ENCODE assay signal across 8 cellular contexts in genomic region chr19:1384478-1385110, GRCh38. TPM values are rescaled to one million over a fixed set of nuclear protein-coding genes. Genes with fewer than 3 reads are reported as not detected.
A peak's percentile ranks its signal among the peaks of the same experiment; 100 is the strongest.
DNase-seq lines count a peak whose midpoint lies in the region; ATAC-seq and TF ChIP-seq lines count a peak whose summit lies in the region.

No MANE protein-coding gene starts in this region.

- H3K27me3 ChIP-seq in mucosa of stomach (ENCODE audit: control insufficient read depth, insufficient read depth, low read length), result no peaks in the 10 kb centered on the region

- CTCF ChIA-PET in AG04449 (lab: Yijun Ruan, JAX), result interaction anchor here (1.1 kb wide), 1 partner anchor 106 kb away, joined by 3 read pairs; no protein-coding TSS in a partner anchor

- POLR2A ChIA-PET in AG04449 (lab: Yijun Ruan, JAX), result no interaction called here

- no peaks in the 10 kb centered on the region for H3K9me3 ChIP-seq in mucosa of stomach (ENCODE audit: control insufficient read depth, low read length)

- H3K36me3 ChIP-seq in mucosa of stomach (ENCODE audit: control insufficient read depth, insufficient read depth, low read length), result no peaks in the 10 kb centered on the region

- no peak for TF ChIP-seq POLR2A in GM18505 (IDR thresholded peaks at IDR 0.05; ENCODE audit: borderline replicate concordance, extremely low read depth, insufficient read depth, insufficient read length)

- TF ChIP-seq CTCF in AG04449 (IDR thresholded peaks at IDR 0.05; ENCODE audit: insufficient read depth, low read length, missing control alignments), result no peak

- H3K4me3 ChIP-seq in AG04449 (ENCODE audit: low read depth, low read length) (peak overlapping the region; percentile 92), mucosa of stomach (ENCODE audit: low read length) (peak overlapping the region; percentile 17)
- H3K4me3 ChIP-seq in Jurkat, Clone E6-1 (ENCODE audit: low read length), result peak overlapping the region; percentile 95

- ATAC-seq in GM18505 (IDR thresholded peaks at IDR 0.05; ENCODE audit: unreplicated experiment), result no peak

- H3K4me1 ChIP-seq in mucosa of stomach (ENCODE audit: control insufficient read depth, insufficient read depth, low read length), result peaks cover 11% of the 10 kb centered on the region

- DNase-seq in AG04449 (ENCODE audit: low read depth, low spot score), result no peak
- DNase-seq in Jurkat, Clone E6-1 (ENCODE audit: low read depth, low spot score), result peak; percentile 41
- no peak for DNase-seq in caudate nucleus (lab: John Stamatoyannopoulos, UW)
- DNase-seq in occipital lobe (lab: John Stamatoyannopoulos, UW), result no peak
- DNase-seq in activated effector memory CD4-positive, alpha-beta T cell treated with Interleukin-2 at 50 U/mL for 16 hours, result no peak
- no peak for DNase-seq in NCI-H345 treated with DMSO at 0.1 percent for 48 hours (lab: John Stamatoyannopoulos, UW; ENCODE audit: unreplicated experiment)

- H3K9ac ChIP-seq in mucosa of stomach (ENCODE audit: low read length), result peak overlapping the region; percentile 71

- H3K27ac ChIP-seq in caudate nucleus (ENCODE audit: low read depth, low read length), result peak overlapping the region; percentile 93

RNA-seq across cellular contexts. Expression of gene NDUFS7, which starts 0.9 kb away (rescaled TPM):
- 125 TPM for polyA plus RNA-seq in Jurkat, Clone E6-1 (2012; ENCODE audit: insufficient read depth, insufficient read length)
- total RNA-seq in occipital lobe, result 26.5 TPM

RNA-seq across cellular contexts. Expression of gene GAMT, which starts 16.7 kb away (rescaled TPM):
- polyA plus RNA-seq in Jurkat, Clone E6-1 (2012; ENCODE audit: insufficient read depth, insufficient read length), result 97.7 TPM
- total RNA-seq in occipital lobe, result 16.7 TPM

RNA-seq across cellular contexts. Expression of gene DAZAP1, which starts 22.8 kb away (rescaled TPM):
- 264 TPM for polyA plus RNA-seq in Jurkat, Clone E6-1 (2012; ENCODE audit: insufficient read depth, insufficient read length)
- total RNA-seq in occipital lobe, result 35.7 TPM

RNA-seq across cellular contexts. Expression of gene RPS15, which starts 53.6 kb away (rescaled TPM):
- 3,463 TPM for polyA plus RNA-seq in Jurkat, Clone E6-1 (2012; ENCODE audit: insufficient read depth, insufficient read length)
- total RNA-seq in occipital lobe, result 252 TPM

Comparison
In these comparisons a context has a peak if more than half of its experiments do, and no peak if none do; other contexts are left out.
1. H3K4me3 ChIP-seq: peak in every context shown above with its lines; median percentile 95 in Jurkat, Clone E6-1; 92 in AG04449; 17 in mucosa of stomach.